Comparison of ENCODE assay signal across 23 cellular contexts in the genomic region with DNA sequence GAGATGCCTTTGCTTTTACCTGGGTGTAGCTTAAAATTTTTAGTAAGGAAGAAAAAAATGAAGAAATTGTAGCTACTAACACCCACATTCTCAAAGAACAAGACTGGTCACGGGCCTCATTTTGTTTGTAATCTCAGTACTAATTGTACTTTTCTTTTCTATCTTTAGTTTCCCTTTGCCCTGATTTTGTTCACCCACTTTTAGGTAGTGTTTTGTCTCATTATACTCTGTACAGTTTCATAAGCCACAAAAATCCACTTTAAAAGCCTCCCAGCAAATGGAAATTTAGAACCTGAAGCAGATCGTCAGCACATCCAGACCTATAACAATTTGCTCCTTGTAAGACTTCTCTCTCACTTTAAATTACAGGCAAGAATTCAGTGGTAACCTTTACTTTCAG.
"Had no signal": no experiment of that assay in that cellular context is flagged by ENCODE, and none has a peak within 500 bp of the region (broad histone marks: within the 10 kb centered on the region; RNA-seq: fewer than 3 reads in every experiment).

No MANE protein-coding gene starts in this region.

- H3K27me3 ChIP-seq: body of pancreas, cardiac muscle cell, foreskin keratinocyte, hepatocyte, thyroid gland had no signal

- H3K4me1 Mint-ChIP-seq: activated naive CD4-positive, alpha-beta T cell treated with anti-CD3 and anti-CD28 coated beads, Interleukin-2, amount 10 ng/mL, durations not matched to agents 7 days and 5 days; mesothelial cell of epicardium had no signal

- H3K9me3 Mint-ChIP-seq: activated CD4-positive, alpha-beta memory T cell treated with anti-CD3 and anti-CD28 coated beads for 36 hours; activated naive CD4-positive, alpha-beta T cell treated with anti-CD3 and anti-CD28 coated beads, Interleukin-2, amount 10 ng/mL, durations not matched to agents 7 days and 5 days; dendritic cell treated with granulocyte-macrophage colony-stimulating factor and Interleukin-4, amounts not matched to agents 40 ng/mL and 50 ng/mL, for 4 days; immature natural killer cell; mesothelial cell of epicardium; natural killer cell; stimulated activated naive CD8-positive, alpha-beta T cell treated with anti-CD3 and anti-CD28 coated beads, Interleukin-15, Interleukin-2, amounts not matched to agents 100 ng/mL and 50 ng/mL, for 24 hours had no signal

- H2AFZ ChIP-seq: hepatocyte had no signal

- H3K4me3 Mint-ChIP-seq: activated CD4-positive, alpha-beta memory T cell treated with anti-CD3 and anti-CD28 coated beads for 36 hours; activated naive CD4-positive, alpha-beta T cell treated with anti-CD3 and anti-CD28 coated beads, Interleukin-2, amount 10 ng/mL, durations not matched to agents 7 days and 5 days; dendritic cell treated with granulocyte-macrophage colony-stimulating factor and Interleukin-4, amounts not matched to agents 40 ng/mL and 50 ng/mL, for 4 days; immature natural killer cell; mesothelial cell of epicardium; natural killer cell; stimulated activated naive CD8-positive, alpha-beta T cell treated with anti-CD3 and anti-CD28 coated beads, Interleukin-15, Interleukin-2, amounts not matched to agents 100 ng/mL and 50 ng/mL, for 24 hours had no signal

- H3K27me3 Mint-ChIP-seq: activated CD4-positive, alpha-beta memory T cell treated with anti-CD3 and anti-CD28 coated beads for 36 hours; activated naive CD4-positive, alpha-beta T cell treated with anti-CD3 and anti-CD28 coated beads, Interleukin-2, amount 10 ng/mL, durations not matched to agents 7 days and 5 days; dendritic cell treated with granulocyte-macrophage colony-stimulating factor and Interleukin-4, amounts not matched to agents 40 ng/mL and 50 ng/mL, for 4 days; progenitor cell of endocrine pancreas; stimulated activated naive CD8-positive, alpha-beta T cell treated with anti-CD3 and anti-CD28 coated beads, Interleukin-15, Interleukin-2, amounts not matched to agents 100 ng/mL and 50 ng/mL, for 24 hours had no signal

- H3K4me1 ChIP-seq: body of pancreas, foreskin keratinocyte had no signal

- H3K4me3 ChIP-seq: body of pancreas, cardiac muscle cell, hepatocyte, thyroid gland had no signal

- ATAC-seq: body of pancreas, foreskin keratinocyte, left lobe of liver, natural killer cell had no signal

- H3K27ac Mint-ChIP-seq: activated CD4-positive, alpha-beta memory T cell treated with anti-CD3 and anti-CD28 coated beads for 36 hours; activated naive CD4-positive, alpha-beta T cell treated with anti-CD3 and anti-CD28 coated beads, Interleukin-2, amount 10 ng/mL, durations not matched to agents 7 days and 5 days; dendritic cell treated with granulocyte-macrophage colony-stimulating factor and Interleukin-4, amounts not matched to agents 40 ng/mL and 50 ng/mL, for 4 days; mesothelial cell of epicardium; progenitor cell of endocrine pancreas; stimulated activated naive CD8-positive, alpha-beta T cell treated with anti-CD3 and anti-CD28 coated beads, Interleukin-15, Interleukin-2, amounts not matched to agents 100 ng/mL and 50 ng/mL, for 24 hours had no signal

- H3K9me3 ChIP-seq: body of pancreas, thyroid gland had no signal

- H3K4me2 ChIP-seq: hepatocyte had no signal

- H3K79me2 ChIP-seq: hepatocyte had no signal

- H3K27ac ChIP-seq: body of pancreas, cardiac muscle cell, foreskin keratinocyte, hepatocyte had no signal

- DNase-seq: activated CD4-positive, alpha-beta memory T cell treated with anti-CD3 and anti-CD28 coated beads for 36 hours; activated CD4-positive, alpha-beta T cell treated with anti-CD3 and anti-CD28 coated beads for 1 hour; activated effector memory CD4-positive, alpha-beta T cell treated with anti-CD3 and anti-CD28 coated beads, Interleukin-2, amount 50 U/mL, for 16 hours; activated naive CD4-positive, alpha-beta T cell treated with anti-CD3 and anti-CD28 coated beads, Interleukin-2, amount 10 ng/mL, durations not matched to agents 7 days and 5 days; activated T-cell treated with anti-CD3 and anti-CD28 coated beads, Interleukin-2, amount 50 U/mL, for 48 hours; anterior cingulate cortex; body of pancreas; effector CD4-positive, alpha-beta T cell; erythroblast; foreskin keratinocyte; immature natural killer cell; natural killer cell; stimulated activated CD4-positive, alpha-beta T cell treated with anti-CD3 and anti-CD28 coated beads, Interleukin-4, amount 100 ng/mL, for 24 hours; substantia nigra; T-helper 9 cell; thyroid gland had no signal
